Comparison of ENCODE assay signal across 7 cellular contexts in genomic region chr5:108148715-108149139, GRCh38.
DNase-seq lines count a peak whose midpoint lies in the region; ATAC-seq and TF ChIP-seq lines count a peak whose summit lies in the region.

No MANE protein-coding gene starts in this region.

- no peaks in the 10 kb centered on the region for H4K20me1 ChIP-seq in MM.1S (ENCODE audit: insufficient read depth, low read length)

- H3K27me3 ChIP-seq in MM.1S (replicated peaks; ENCODE audit: insufficient read depth, low read length) (no peaks in the 10 kb centered on the region), endodermal cell (ENCODE audit: control insufficient read depth, insufficient read depth, low read length, poor library complexity, severe bottlenecking) (no peaks in the 10 kb centered on the region)

- peaks cover 6% of the 10 kb centered on the region for H3K36me3 Mint-ChIP-seq in endodermal cell (ENCODE audit: low read depth)

- H3K4me3 ChIP-seq in GM12864 (ENCODE audit: low read depth, low read length) (no peak overlapping the region), MM.1S (ENCODE audit: low read length) (no peak overlapping the region), endodermal cell (ENCODE audit: low read length) (no peak overlapping the region)

- no peaks in the 10 kb centered on the region for H3K9me3 Mint-ChIP-seq in endodermal cell

- H3K27ac Mint-ChIP-seq in endodermal cell = no peak overlapping the region

- no peaks in the 10 kb centered on the region for H3K79me2 ChIP-seq in MM.1S (ENCODE audit: low read length)

- peaks cover 2% of the 10 kb centered on the region for H3K4me1 Mint-ChIP-seq in endodermal cell

- H2AFZ ChIP-seq in MM.1S (ENCODE audit: low read length) = no peak overlapping the region

- TF ChIP-seq CTCF in GM12864 (IDR thresholded peaks at IDR 0.05; ENCODE audit: low read depth, low read length, missing control alignments) (peak; percentile 47), MM.1S (IDR thresholded peaks at IDR 0.05; ENCODE audit: low read length) (peak; percentile 51), endodermal cell (conservative IDR thresholded peaks at IDR 0.05) (peak; percentile 81)

- no peaks in the 10 kb centered on the region for H3K9me3 ChIP-seq in MM.1S (replicated peaks; ENCODE audit: insufficient read depth, low read length)
- H3K9me3 ChIP-seq in endodermal cell (ENCODE audit: control insufficient read depth, low read length) = no peaks in the 10 kb centered on the region

- no peaks in the 10 kb centered on the region for H3K27me3 Mint-ChIP-seq in endodermal cell (ENCODE audit: insufficient read depth)

- H3K36me3 ChIP-seq in MM.1S (replicated peaks; ENCODE audit: insufficient read depth, low read length) = no peaks in the 10 kb centered on the region
- no peaks in the 10 kb centered on the region for H3K36me3 ChIP-seq in endodermal cell (ENCODE audit: control insufficient read depth, insufficient read depth, low read length)

- DNase-seq in GM12864 (ENCODE audit: low read depth) (no peak), MM.1S (no peak), endodermal cell (no peak), renal cortical epithelial cell (ENCODE audit: low read depth) (peak; percentile 31), globus pallidus (ENCODE audit: low spot score) (no peak)
- no peak for DNase-seq in central memory CD4-positive, alpha-beta T cell

- no peak overlapping the region for H3K4me3 Mint-ChIP-seq in endodermal cell

- ATAC-seq in GM21825 (IDR thresholded peaks at IDR 0.05; ENCODE audit: unreplicated experiment) = peak; percentile 64

- no peaks in the 10 kb centered on the region for H3F3A ChIP-seq in MM.1S (ENCODE audit: insufficient read depth, low read length)

- H3K9ac ChIP-seq in MM.1S (ENCODE audit: low read length) = no peak overlapping the region
- H3K9ac ChIP-seq in endodermal cell (ENCODE audit: extremely low read depth, low read length, poor library complexity, severe bottlenecking) = no peak overlapping the region

- H3K4me2 ChIP-seq in MM.1S (ENCODE audit: low read depth, low read length) = no peak overlapping the region

- no peaks in the 10 kb centered on the region for H3K9me2 ChIP-seq in MM.1S (replicated peaks; ENCODE audit: insufficient read depth, low read length)

- H3K27ac ChIP-seq in MM.1S (ENCODE audit: low read length) (no peak overlapping the region), endodermal cell (ENCODE audit: low read depth, low read length) (no peak overlapping the region)

- no peaks in the 10 kb centered on the region for H3K4me1 ChIP-seq in MM.1S (ENCODE audit: low read length)
- H3K4me1 ChIP-seq in endodermal cell (ENCODE audit: control insufficient read depth, insufficient read depth, low read length) = no peaks in the 10 kb centered on the region
